1 cellular context compared by ENCODE assay signal in the genomic region with DNA sequence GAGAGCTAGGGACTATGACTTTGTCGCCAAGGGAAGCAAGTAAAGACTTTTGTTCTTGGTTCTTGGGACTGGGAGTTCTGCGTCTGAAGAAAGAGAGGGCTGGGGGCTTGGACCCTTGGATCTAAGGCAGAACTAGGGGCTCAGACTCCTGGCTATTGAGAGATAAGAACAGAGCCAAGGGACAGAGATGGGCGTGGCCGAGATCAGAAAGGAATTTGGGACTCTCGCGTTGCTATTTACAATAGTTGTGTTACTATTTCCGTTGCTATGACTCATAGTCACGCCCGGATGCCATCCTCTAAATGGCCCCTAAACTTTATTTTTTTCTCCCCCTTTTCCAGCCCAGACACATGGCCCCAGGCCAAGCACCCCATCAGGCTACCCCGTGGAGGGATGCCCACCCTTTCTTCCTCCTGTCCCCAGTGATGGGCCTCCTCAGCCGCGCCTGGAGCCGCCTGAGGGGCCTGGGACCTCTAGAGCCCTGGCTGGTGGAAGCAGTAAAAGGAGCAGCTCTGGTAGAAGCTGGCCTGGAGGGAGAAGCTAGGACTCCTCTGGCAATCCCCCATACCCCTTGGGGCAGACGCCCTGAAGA.
TF ChIP-seq lines count a peak whose summit lies in the region.

No MANE protein-coding gene starts in this region.

TF ChIP-seq in HepG2, 621 proteins besides CTCF, POLR2A, EP300 and RAD21 (continued from another document and continues in another):
- TF ChIP-seq JUND (CRISPR knock-in tag; IDR thresholded peaks at IDR 0.05) (peak; percentile 48; the same call in 1 of the 2 replicates), MAFK (conservative IDR thresholded peaks at IDR 0.05 in 1 of 2, IDR thresholded peaks at IDR 0.05 in 1 of 2; ENCODE audit: low read length in 2 of 2) (no peak), ZNF251 (CRISPR knock-in tag; IDR thresholded peaks at IDR 0.05) (no peak), PAX8 (CRISPR knock-in tag; IDR thresholded peaks at IDR 0.05; ENCODE audit: borderline replicate concordance) (no peak), ZNF773 (CRISPR knock-in tag; IDR thresholded peaks at IDR 0.05; ENCODE audit: borderline replicate concordance) (no peak), SOX6 (IDR thresholded peaks at IDR 0.05) (no peak), SOX6 (CRISPR knock-in tag; IDR thresholded peaks at IDR 0.05) (peak; percentile 43; the same call in 1 of the 2 replicates), ZNF569 (CRISPR knock-in tag; IDR thresholded peaks at IDR 0.05; ENCODE audit: borderline replicate concordance) (no peak), ZNF282 (IDR thresholded peaks at IDR 0.05; ENCODE audit: partially characterized antibody) (no peak), ZNF24 (IDR thresholded peaks at IDR 0.05) (no peak), ZNF788 (CRISPR knock-in tag; IDR thresholded peaks at IDR 0.05; ENCODE audit: borderline replicate concordance) (no peak), TSC22D2 (CRISPR knock-in tag; IDR thresholded peaks at IDR 0.05; ENCODE audit: borderline replicate concordance) (0 out of 2 replicates have a peak, but pooled peaks have one; percentile 24), FOXO1 (CRISPR knock-in tag; IDR thresholded peaks at IDR 0.05) (peak; percentile 28; the same call in 1 of the 2 replicates), CREB1 (IDR thresholded peaks at IDR 0.05) (0 out of 2 replicates have a peak, but pooled peaks have one; percentile 32), CREB1 (CRISPR knock-in tag; IDR thresholded peaks at IDR 0.05) (no peak), GZF1 (CRISPR knock-in tag; IDR thresholded peaks at IDR 0.05) (no peak), ATM (IDR thresholded peaks at IDR 0.05; ENCODE audit: borderline replicate concordance) (no peak), ZNF557 (CRISPR knock-in tag; IDR thresholded peaks at IDR 0.05) (0 out of 2 replicates have a peak, but pooled peaks have one; percentile 14), HOXA7 (CRISPR knock-in tag; IDR thresholded peaks at IDR 0.05) (no peak), ZNF468 (CRISPR knock-in tag; IDR thresholded peaks at IDR 0.05) (no peak)
- TF ChIP-seq, protein P1, sequence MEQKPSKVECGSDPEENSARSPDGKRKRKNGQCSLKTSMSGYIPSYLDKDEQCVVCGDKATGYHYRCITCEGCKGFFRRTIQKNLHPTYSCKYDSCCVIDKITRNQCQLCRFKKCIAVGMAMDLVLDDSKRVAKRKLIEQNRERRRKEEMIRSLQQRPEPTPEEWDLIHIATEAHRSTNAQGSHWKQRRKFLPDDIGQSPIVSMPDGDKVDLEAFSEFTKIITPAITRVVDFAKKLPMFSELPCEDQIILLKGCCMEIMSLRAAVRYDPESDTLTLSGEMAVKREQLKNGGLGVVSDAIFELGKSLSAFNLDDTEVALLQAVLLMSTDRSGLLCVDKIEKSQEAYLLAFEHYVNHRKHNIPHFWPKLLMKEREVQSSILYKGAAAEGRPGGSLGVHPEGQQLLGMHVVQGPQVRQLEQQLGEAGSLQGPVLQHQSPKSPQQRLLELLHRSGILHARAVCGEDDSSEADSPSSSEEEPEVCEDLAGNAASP (CRISPR knock-in tag; IDR thresholded peaks at IDR 0.05; ENCODE audit: borderline replicate concordance) = no peak
- TF ChIP-seq, protein P2, sequence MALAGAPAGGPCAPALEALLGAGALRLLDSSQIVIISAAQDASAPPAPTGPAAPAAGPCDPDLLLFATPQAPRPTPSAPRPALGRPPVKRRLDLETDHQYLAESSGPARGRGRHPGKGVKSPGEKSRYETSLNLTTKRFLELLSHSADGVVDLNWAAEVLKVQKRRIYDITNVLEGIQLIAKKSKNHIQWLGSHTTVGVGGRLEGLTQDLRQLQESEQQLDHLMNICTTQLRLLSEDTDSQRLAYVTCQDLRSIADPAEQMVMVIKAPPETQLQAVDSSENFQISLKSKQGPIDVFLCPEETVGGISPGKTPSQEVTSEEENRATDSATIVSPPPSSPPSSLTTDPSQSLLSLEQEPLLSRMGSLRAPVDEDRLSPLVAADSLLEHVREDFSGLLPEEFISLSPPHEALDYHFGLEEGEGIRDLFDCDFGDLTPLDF (CRISPR knock-in tag; IDR thresholded peaks at IDR 0.05) = no peak
- TF ChIP-seq, protein P3, sequence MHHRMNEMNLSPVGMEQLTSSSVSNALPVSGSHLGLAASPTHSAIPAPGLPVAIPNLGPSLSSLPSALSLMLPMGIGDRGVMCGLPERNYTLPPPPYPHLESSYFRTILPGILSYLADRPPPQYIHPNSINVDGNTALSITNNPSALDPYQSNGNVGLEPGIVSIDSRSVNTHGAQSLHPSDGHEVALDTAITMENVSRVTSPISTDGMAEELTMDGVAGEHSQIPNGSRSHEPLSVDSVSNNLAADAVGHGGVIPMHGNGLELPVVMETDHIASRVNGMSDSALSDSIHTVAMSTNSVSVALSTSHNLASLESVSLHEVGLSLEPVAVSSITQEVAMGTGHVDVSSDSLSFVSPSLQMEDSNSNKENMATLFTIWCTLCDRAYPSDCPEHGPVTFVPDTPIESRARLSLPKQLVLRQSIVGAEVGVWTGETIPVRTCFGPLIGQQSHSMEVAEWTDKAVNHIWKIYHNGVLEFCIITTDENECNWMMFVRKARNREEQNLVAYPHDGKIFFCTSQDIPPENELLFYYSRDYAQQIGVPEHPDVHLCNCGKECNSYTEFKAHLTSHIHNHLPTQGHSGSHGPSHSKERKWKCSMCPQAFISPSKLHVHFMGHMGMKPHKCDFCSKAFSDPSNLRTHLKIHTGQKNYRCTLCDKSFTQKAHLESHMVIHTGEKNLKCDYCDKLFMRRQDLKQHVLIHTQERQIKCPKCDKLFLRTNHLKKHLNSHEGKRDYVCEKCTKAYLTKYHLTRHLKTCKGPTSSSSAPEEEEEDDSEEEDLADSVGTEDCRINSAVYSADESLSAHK (CRISPR knock-in tag; IDR thresholded peaks at IDR 0.05; ENCODE audit: borderline replicate concordance) = no peak
- TF ChIP-seq, protein P4, sequence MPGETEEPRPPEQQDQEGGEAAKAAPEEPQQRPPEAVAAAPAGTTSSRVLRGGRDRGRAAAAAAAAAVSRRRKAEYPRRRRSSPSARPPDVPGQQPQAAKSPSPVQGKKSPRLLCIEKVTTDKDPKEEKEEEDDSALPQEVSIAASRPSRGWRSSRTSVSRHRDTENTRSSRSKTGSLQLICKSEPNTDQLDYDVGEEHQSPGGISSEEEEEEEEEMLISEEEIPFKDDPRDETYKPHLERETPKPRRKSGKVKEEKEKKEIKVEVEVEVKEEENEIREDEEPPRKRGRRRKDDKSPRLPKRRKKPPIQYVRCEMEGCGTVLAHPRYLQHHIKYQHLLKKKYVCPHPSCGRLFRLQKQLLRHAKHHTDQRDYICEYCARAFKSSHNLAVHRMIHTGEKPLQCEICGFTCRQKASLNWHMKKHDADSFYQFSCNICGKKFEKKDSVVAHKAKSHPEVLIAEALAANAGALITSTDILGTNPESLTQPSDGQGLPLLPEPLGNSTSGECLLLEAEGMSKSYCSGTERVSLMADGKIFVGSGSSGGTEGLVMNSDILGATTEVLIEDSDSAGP (CRISPR knock-in tag; IDR thresholded peaks at IDR 0.05; ENCODE audit: borderline replicate concordance) = no peak
- TF ChIP-seq, protein P5, sequence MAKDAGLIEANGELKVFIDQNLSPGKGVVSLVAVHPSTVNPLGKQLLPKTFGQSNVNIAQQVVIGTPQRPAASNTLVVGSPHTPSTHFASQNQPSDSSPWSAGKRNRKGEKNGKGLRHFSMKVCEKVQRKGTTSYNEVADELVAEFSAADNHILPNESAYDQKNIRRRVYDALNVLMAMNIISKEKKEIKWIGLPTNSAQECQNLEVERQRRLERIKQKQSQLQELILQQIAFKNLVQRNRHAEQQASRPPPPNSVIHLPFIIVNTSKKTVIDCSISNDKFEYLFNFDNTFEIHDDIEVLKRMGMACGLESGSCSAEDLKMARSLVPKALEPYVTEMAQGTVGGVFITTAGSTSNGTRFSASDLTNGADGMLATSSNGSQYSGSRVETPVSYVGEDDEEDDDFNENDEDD (CRISPR knock-in tag; IDR thresholded peaks at IDR 0.05; ENCODE audit: borderline replicate concordance) = no peak
- TF ChIP-seq, protein P6, sequence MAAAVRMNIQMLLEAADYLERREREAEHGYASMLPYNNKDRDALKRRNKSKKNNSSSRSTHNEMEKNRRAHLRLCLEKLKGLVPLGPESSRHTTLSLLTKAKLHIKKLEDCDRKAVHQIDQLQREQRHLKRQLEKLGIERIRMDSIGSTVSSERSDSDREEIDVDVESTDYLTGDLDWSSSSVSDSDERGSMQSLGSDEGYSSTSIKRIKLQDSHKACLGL (CRISPR knock-in tag; IDR thresholded peaks at IDR 0.05) = no peak; the same call in 1 of the 2 replicates
- TF ChIP-seq, protein P7, sequence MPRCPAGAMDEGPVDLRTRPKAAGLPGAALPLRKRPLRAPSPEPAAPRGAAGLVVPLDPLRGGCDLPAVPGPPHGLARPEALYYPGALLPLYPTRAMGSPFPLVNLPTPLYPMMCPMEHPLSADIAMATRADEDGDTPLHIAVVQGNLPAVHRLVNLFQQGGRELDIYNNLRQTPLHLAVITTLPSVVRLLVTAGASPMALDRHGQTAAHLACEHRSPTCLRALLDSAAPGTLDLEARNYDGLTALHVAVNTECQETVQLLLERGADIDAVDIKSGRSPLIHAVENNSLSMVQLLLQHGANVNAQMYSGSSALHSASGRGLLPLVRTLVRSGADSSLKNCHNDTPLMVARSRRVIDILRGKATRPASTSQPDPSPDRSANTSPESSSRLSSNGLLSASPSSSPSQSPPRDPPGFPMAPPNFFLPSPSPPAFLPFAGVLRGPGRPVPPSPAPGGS (CRISPR knock-in tag; IDR thresholded peaks at IDR 0.05) = peak; percentile 7; the same call in 1 of the 2 replicates
- TF ChIP-seq, protein P8, sequence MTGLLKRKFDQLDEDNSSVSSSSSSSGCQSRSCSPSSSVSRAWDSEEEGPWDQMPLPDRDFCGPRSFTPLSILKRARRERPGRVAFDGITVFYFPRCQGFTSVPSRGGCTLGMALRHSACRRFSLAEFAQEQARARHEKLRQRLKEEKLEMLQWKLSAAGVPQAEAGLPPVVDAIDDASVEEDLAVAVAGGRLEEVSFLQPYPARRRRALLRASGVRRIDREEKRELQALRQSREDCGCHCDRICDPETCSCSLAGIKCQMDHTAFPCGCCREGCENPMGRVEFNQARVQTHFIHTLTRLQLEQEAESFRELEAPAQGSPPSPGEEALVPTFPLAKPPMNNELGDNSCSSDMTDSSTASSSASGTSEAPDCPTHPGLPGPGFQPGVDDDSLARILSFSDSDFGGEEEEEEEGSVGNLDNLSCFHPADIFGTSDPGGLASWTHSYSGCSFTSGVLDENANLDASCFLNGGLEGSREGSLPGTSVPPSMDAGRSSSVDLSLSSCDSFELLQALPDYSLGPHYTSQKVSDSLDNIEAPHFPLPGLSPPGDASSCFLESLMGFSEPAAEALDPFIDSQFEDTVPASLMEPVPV (CRISPR knock-in tag; IDR thresholded peaks at IDR 0.05) = no peak
- TF ChIP-seq, protein P9, sequence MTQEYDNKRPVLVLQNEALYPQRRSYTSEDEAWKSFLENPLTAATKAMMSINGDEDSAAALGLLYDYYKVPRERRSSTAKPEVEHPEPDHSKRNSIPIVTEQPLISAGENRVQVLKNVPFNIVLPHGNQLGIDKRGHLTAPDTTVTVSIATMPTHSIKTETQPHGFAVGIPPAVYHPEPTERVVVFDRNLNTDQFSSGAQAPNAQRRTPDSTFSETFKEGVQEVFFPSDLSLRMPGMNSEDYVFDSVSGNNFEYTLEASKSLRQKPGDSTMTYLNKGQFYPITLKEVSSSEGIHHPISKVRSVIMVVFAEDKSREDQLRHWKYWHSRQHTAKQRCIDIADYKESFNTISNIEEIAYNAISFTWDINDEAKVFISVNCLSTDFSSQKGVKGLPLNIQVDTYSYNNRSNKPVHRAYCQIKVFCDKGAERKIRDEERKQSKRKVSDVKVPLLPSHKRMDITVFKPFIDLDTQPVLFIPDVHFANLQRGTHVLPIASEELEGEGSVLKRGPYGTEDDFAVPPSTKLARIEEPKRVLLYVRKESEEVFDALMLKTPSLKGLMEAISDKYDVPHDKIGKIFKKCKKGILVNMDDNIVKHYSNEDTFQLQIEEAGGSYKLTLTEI (CRISPR knock-in tag; conservative IDR thresholded peaks at IDR 0.05) = no peak
- TF ChIP-seq, protein P10, sequence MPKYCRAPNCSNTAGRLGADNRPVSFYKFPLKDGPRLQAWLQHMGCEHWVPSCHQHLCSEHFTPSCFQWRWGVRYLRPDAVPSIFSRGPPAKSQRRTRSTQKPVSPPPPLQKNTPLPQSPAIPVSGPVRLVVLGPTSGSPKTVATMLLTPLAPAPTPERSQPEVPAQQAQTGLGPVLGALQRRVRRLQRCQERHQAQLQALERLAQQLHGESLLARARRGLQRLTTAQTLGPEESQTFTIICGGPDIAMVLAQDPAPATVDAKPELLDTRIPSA (CRISPR knock-in tag; IDR thresholded peaks at IDR 0.05; ENCODE audit: borderline replicate concordance) = no peak
- TF ChIP-seq, protein P11, sequence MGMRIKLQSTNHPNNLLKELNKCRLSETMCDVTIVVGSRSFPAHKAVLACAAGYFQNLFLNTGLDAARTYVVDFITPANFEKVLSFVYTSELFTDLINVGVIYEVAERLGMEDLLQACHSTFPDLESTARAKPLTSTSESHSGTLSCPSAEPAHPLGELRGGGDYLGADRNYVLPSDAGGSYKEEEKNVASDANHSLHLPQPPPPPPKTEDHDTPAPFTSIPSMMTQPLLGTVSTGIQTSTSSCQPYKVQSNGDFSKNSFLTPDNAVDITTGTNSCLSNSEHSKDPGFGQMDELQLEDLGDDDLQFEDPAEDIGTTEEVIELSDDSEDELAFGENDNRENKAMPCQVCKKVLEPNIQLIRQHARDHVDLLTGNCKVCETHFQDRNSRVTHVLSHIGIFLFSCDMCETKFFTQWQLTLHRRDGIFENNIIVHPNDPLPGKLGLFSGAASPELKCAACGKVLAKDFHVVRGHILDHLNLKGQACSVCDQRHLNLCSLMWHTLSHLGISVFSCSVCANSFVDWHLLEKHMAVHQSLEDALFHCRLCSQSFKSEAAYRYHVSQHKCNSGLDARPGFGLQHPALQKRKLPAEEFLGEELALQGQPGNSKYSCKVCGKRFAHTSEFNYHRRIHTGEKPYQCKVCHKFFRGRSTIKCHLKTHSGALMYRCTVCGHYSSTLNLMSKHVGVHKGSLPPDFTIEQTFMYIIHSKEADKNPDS (CRISPR knock-in tag; IDR thresholded peaks at IDR 0.05) = no peak
- TF ChIP-seq, protein P12, sequence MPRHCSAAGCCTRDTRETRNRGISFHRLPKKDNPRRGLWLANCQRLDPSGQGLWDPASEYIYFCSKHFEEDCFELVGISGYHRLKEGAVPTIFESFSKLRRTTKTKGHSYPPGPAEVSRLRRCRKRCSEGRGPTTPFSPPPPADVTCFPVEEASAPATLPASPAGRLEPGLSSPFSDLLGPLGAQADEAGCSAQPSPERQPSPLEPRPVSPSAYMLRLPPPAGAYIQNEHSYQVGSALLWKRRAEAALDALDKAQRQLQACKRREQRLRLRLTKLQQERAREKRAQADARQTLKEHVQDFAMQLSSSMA (CRISPR knock-in tag; IDR thresholded peaks at IDR 0.05) = no peak
- TF ChIP-seq, protein P13, sequence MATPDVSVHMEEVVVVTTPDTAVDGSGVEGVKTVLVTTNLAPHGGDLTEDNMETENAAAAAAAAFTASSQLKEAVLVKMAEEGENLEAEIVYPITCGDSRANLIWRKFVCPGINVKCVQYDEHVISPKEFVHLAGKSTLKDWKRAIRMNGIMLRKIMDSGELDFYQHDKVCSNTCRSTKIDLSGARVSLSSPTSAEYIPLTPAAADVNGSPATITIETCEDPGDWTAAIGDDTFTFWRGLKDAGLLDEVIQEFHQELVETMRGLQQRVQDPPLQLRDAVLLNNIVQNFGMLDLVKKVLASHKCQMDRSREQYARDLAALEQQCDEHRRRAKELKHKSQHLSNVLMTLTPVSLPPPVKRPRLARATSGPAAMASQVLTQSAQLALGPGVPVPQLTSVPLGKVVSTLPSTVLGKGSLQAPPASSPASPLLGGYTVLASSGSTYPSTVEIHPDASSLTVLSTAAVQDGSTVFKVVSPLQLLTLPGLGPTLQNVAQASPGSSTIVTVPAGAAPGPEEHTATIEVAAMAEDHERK (CRISPR knock-in tag; IDR thresholded peaks at IDR 0.05; ENCODE audit: low read depth) = no peak
- TF ChIP-seq, protein P14, sequence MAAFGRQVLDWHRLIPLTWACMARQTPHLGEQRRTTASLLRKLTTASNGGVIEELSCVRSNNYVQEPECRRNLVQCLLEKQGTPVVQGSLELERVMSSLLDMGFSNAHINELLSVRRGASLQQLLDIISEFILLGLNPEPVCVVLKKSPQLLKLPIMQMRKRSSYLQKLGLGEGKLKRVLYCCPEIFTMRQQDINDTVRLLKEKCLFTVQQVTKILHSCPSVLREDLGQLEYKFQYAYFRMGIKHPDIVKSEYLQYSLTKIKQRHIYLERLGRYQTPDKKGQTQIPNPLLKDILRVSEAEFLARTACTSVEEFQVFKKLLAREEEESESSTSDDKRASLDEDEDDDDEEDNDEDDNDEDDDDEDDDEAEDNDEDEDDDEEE (CRISPR knock-in tag; IDR thresholded peaks at IDR 0.05) = no peak
